ENCODE assay signal across 1 cellular context in genomic region chr3:13461169-13462124, GRCh38.
A peak's percentile ranks its signal among the peaks of the same experiment; 100 is the strongest.
TF ChIP-seq lines count a peak whose summit lies in the region.

No MANE protein-coding gene starts in this region.

TF ChIP-seq in HepG2, 621 proteins besides CTCF, POLR2A, EP300 and RAD21 (continued from another document and continues in another):
- TF ChIP-seq HES4 (CRISPR knock-in tag; IDR thresholded peaks at IDR 0.05; ENCODE audit: borderline replicate concordance) (peak; percentile 59; the same call in 1 of the 2 replicates), MXD3 (CRISPR knock-in tag; IDR thresholded peaks at IDR 0.05) (peak; percentile 79; the same call in 1 of the 2 replicates), ZNF142 (CRISPR knock-in tag; IDR thresholded peaks at IDR 0.05) (0 out of 2 replicates have a peak, but pooled peaks have one; percentile 28), ELF3 (CRISPR knock-in tag; IDR thresholded peaks at IDR 0.05) (peak; percentile 84), ZBTB46 (CRISPR knock-in tag; IDR thresholded peaks at IDR 0.05; ENCODE audit: borderline replicate concordance) (no peak), THYN1 (CRISPR knock-in tag; IDR thresholded peaks at IDR 0.05; ENCODE audit: borderline replicate concordance, low read depth) (no peak), ZBTB20 (CRISPR knock-in tag; IDR thresholded peaks at IDR 0.05; ENCODE audit: borderline replicate concordance, low read depth) (0 out of 2 replicates have a peak, but pooled peaks have one; percentile 17), HMG20B (CRISPR knock-in tag; conservative IDR thresholded peaks at IDR 0.05) (no peak), RAD51 (IDR thresholded peaks at IDR 0.05; ENCODE audit: borderline replicate concordance) (no peak), ZMYM2 (CRISPR knock-in tag; IDR thresholded peaks at IDR 0.05) (peak; percentile 39; the same call in 1 of the 2 replicates), ZMYM3 (CRISPR knock-in tag; IDR thresholded peaks at IDR 0.05) (peak; percentile 85; the same call in 1 of the 2 replicates), ELF1 (CRISPR knock-in tag; IDR thresholded peaks at IDR 0.05) (peak; percentile 63), ZNF281 (CRISPR knock-in tag; IDR thresholded peaks at IDR 0.05; ENCODE audit: borderline replicate concordance) (0 out of 2 replicates have a peak, but pooled peaks have one; percentile 27), MLXIP (CRISPR knock-in tag; IDR thresholded peaks at IDR 0.05; ENCODE audit: borderline replicate concordance) (no peak), SP1 (IDR thresholded peaks at IDR 0.05) (no peak), SP1 (CRISPR knock-in tag; IDR thresholded peaks at IDR 0.05) (peak; percentile 69), ZHX2 (IDR thresholded peaks at IDR 0.05; ENCODE audit: low read depth) (no peak), ZHX2 (CRISPR knock-in tag; IDR thresholded peaks at IDR 0.05; ENCODE audit: borderline replicate concordance) (no peak), ZNF605 (CRISPR knock-in tag; IDR thresholded peaks at IDR 0.05) (peak; percentile 84), PTBP1 (IDR thresholded peaks at IDR 0.05; ENCODE audit: low read depth, low read length, poor library complexity, severe bottlenecking) (no peak), MED1 (CRISPR knock-in tag; IDR thresholded peaks at IDR 0.05) (peak; percentile 81), ZNF770 (CRISPR knock-in tag; IDR thresholded peaks at IDR 0.05) (peak; percentile 56; the same call in 1 of the 2 replicates), PHF8 (CRISPR knock-in tag; IDR thresholded peaks at IDR 0.05) (peak; percentile 54; the same call in 1 of the 2 replicates), POGZ (CRISPR knock-in tag; IDR thresholded peaks at IDR 0.05) (peak; percentile 91), ZNF776 (CRISPR knock-in tag; IDR thresholded peaks at IDR 0.05) (0 out of 2 replicates have a peak, but pooled peaks have one; percentile 22), ADNP (CRISPR knock-in tag; IDR thresholded peaks at IDR 0.05) (0 out of 2 replicates have a peak, but pooled peaks have one; percentile 21), TFE3 (CRISPR knock-in tag; IDR thresholded peaks at IDR 0.05) (peak; percentile 88), TAF1 (CRISPR knock-in tag; IDR thresholded peaks at IDR 0.05) (no peak), U2AF1 (optimal IDR thresholded peaks at IDR 0.05; ENCODE audit: low read depth, low read length) (peak; percentile 75), ASH2L (IDR thresholded peaks at IDR 0.05; ENCODE audit: insufficient read length, low read depth, low read length) (peak; percentile 22), ZNF737 (CRISPR knock-in tag; IDR thresholded peaks at IDR 0.05; ENCODE audit: borderline replicate concordance) (no peak), ZNF674 (CRISPR knock-in tag; IDR thresholded peaks at IDR 0.05; ENCODE audit: low read depth) (no peak)
